Comparison of ENCODE assay signal across 8 cellular contexts in the genomic region with DNA sequence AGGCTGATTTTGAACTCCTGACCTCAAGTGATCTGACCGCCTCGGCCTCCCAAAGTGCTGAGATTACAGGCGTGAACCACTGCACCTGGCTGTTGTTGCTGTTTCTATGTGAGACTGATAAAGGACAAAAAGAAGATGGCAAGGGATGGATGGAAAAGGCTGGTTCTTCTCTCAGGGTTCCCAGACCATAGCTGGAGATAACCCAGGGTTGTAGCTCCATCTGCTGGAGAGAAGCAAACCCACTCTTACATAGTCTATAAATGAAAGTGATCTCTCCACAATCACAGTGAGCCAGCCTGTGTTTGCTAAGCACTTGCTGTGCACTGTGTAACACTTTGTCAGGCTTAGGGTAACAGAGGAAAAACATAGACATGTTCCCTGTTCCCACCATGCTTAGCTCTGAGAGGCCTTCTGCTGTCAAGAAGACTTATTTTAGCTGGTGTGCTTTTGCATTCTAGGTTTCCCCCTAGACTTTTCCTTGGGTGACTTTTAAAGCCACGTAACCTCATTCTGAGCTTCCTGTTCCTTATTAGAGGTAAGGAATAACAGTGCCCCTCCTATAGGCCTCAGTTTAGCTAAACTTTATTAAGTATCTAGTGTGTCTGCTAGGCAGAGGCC. TPM values are rescaled to one million over a fixed set of nuclear protein-coding genes. Genes with fewer than 3 reads are reported as not detected.
DNase-seq lines count a peak whose midpoint lies in the region; ATAC-seq, FAIRE-seq and TF ChIP-seq lines count a peak whose summit lies in the region.

No MANE protein-coding gene starts in this region.

- peak; percentile 58 for ATAC-seq in HG02840 (IDR thresholded peaks at IDR 0.05; ENCODE audit: low FRiP score, unreplicated experiment)

- peak; percentile 88 for FAIRE-seq in GM12892 (lab: Jason Lieb, UNC)

- TF ChIP-seq CTCF in brain (conservative IDR thresholded peaks at IDR 0.05), result peak; percentile 75 to 80

- H3K36me3 Mint-ChIP-seq in T-helper 2 cell treated with Interferon-gamma antibody and Interleukin-4, amounts not matched to agents 5 μg/mL and 100 μg/mL, for 36 hours (ENCODE audit: low read depth), result no peaks in the 10 kb centered on the region
- no peaks in the 10 kb centered on the region for H3K36me3 Mint-ChIP-seq in brain

- H3K27me3 Mint-ChIP-seq in T-helper 2 cell treated with Interferon-gamma antibody and Interleukin-4, amounts not matched to agents 5 μg/mL and 100 μg/mL, for 36 hours (ENCODE audit: low read depth), result no peaks in the 10 kb centered on the region
- H3K27me3 Mint-ChIP-seq in brain, result peaks cover 3% of the 10 kb centered on the region

- no peaks in the 10 kb centered on the region for H3K9me3 Mint-ChIP-seq in T-helper 2 cell treated with Interferon-gamma antibody and Interleukin-4, amounts not matched to agents 5 μg/mL and 100 μg/mL, for 36 hours
- H3K9me3 Mint-ChIP-seq in brain, result no peaks in the 10 kb centered on the region

- no peak overlapping the region for H3K4me3 Mint-ChIP-seq in T-helper 2 cell treated with Interferon-gamma antibody and Interleukin-4, amounts not matched to agents 5 μg/mL and 100 μg/mL, for 36 hours
- no peak overlapping the region for H3K4me3 Mint-ChIP-seq in brain

- DNase-seq in A172 (ENCODE audit: low spot score), result peak; percentile 85
- peak; percentile 38 for DNase-seq in GM12892 (ENCODE audit: insufficient read length)
- DNase-seq in NCI-H1694 (lab: John Stamatoyannopoulos, UW), result peak; percentile 74
- DNase-seq in T-helper 2 cell treated with Interferon-gamma antibody and Interleukin-4, amounts not matched to agents 5 μg/mL and 100 μg/mL, for 36 hours (ENCODE audit: low spot score), result peak; percentile 36
- DNase-seq in iris pigment epithelial cell (ENCODE audit: low read depth), result peak; percentile 88
- peak; percentile 30 for DNase-seq in stimulated activated CD4-positive, alpha-beta T cell treated with anti-CD3 and anti-CD28 coated beads, Interleukin-12 subunit alpha, Interleukin-12 subunit beta, amount 100 ng/mL, for 4 hours

- peak overlapping the region; percentile 9 for H3K27ac Mint-ChIP-seq in T-helper 2 cell treated with Interferon-gamma antibody and Interleukin-4, amounts not matched to agents 5 μg/mL and 100 μg/mL, for 36 hours
- H3K27ac Mint-ChIP-seq in brain, result peak overlapping the region in 4 of 5 experiments; percentile 19 to 88 (median 50)

- TF ChIP-seq POLR2A in GM12892 (IDR thresholded peaks at IDR 0.05; ENCODE audit: low read depth, low read length), result no peak

- H3K4me1 Mint-ChIP-seq in T-helper 2 cell treated with Interferon-gamma antibody and Interleukin-4, amounts not matched to agents 5 μg/mL and 100 μg/mL, for 36 hours (ENCODE audit: low read depth), result peaks cover 31% of the 10 kb centered on the region
- peaks cover 45% of the 10 kb centered on the region for H3K4me1 Mint-ChIP-seq in brain

RNA-seq across cellular contexts. Expression of a gene that starts 49.7 kb away (rescaled TPM):
- total RNA-seq in A172 (2014; rRNA removed; shearing (Covaris generic)), result 53.8 and 91.9 TPM in 2 replicates
- 23.2 TPM for polyA plus RNA-seq in GM12892 (2012; ENCODE audit: missing spikeins)
- 7.5 TPM for polyA plus RNA-seq in brain (ENCODE audit: insufficient read depth, low read depth, low replicate concordance)

Comparison
In these comparisons a context has a peak if more than half of its experiments do, and no peak if none do; other contexts are left out.
1. Peak in every context shown above with its lines: DNase-seq and ATAC-seq.
2. DNase-seq: peak in every context shown above with its lines; median percentile 88 in iris pigment epithelial cell; 85 in A172; 74 in NCI-H1694; 38 in GM12892; 36 in T-helper 2 cell treated with Interferon-gamma antibody and Interleukin-4, amounts not matched to agents 5 μg/mL and 100 μg/mL, for 36 hours; 30 in stimulated activated CD4-positive, alpha-beta T cell treated with anti-CD3 and anti-CD28 coated beads, Interleukin-12 subunit alpha, Interleukin-12 subunit beta, amount 100 ng/mL, for 4 hours.